In the genomic region with DNA sequence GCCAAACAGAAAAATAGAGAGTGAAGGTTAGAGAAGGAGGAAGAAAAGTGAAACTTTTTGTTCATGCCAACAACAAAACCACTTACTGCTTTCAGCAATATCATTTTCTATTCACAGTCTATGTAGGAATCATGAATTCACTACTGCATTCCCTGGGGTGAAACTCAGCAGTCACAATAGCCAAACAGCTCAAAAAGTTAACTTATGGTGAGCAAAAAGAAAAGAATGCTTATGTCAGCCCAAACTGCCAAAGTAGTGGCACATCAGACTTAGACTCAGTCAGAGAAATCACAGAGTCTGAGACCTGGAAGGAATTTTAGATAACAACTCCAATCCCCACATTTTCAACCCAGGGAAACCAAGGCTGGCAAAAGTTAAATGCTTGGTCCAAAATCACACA, we compare ENCODE assay signal across 21 cellular contexts.
DNase-seq lines count a peak whose midpoint lies in the region; TF ChIP-seq lines count a peak whose summit lies in the region.
"Had no signal": no experiment of that assay in that cellular context is flagged by ENCODE, and none has a peak within 500 bp of the region (broad histone marks: within the 10 kb centered on the region; RNA-seq: fewer than 3 reads in every experiment).

No MANE protein-coding gene starts in this region.

- no peaks in the 10 kb centered on the region for H3F3A ChIP-seq in Loucy (ENCODE audit: low read depth)

- H3K27me3 ChIP-seq in Loucy (ENCODE audit: insufficient read depth, low read length, poor library complexity, severe bottlenecking) = no peaks in the 10 kb centered on the region
- H3K27me3 ChIP-seq: heart right ventricle had no signal

- peaks cover 11% of the 10 kb centered on the region for H3K4me1 ChIP-seq in Loucy (ENCODE audit: insufficient read depth, low read length, poor library complexity, severe bottlenecking)
- H3K4me1 ChIP-seq: heart right ventricle had no signal

- H3K9me3 ChIP-seq in Loucy (ENCODE audit: insufficient read depth, low read depth, low read length) = peaks cover 8% of the 10 kb centered on the region

- in situ Hi-C loops in astrocyte of the spinal cord (cut with HindIII; ENCODE audit: low sequenced_read_pairs) (no loop called here), G401 (cut with HindIII; ENCODE audit: low sequenced_read_pairs) (no loop called here)

- TF ChIP-seq CTCF in AG10803 (conservative IDR thresholded peaks at IDR 0.05; ENCODE audit: low read length) (no peak), Loucy (conservative IDR thresholded peaks at IDR 0.05; ENCODE audit: low read length) (no peak), astrocyte of the spinal cord (IDR thresholded peaks at IDR 0.05; ENCODE audit: low read depth, low read length) (no peak), GM10266 (IDR thresholded peaks at IDR 0.05; ENCODE audit: control insufficient read depth, insufficient read depth, low read depth, missing control alignments) (no peak)

- H3K4me2 ChIP-seq in Loucy (ENCODE audit: low read depth, low read length, poor library complexity, severe bottlenecking) = no peak overlapping the region
- H3K4me2 ChIP-seq: PC-9 had no signal

- H3K4me3 ChIP-seq in AG10803 (ENCODE audit: low read length) (no peak overlapping the region), Loucy (ENCODE audit: low read length, poor library complexity, severe bottlenecking) (no peak overlapping the region), astrocyte of the spinal cord (ENCODE audit: low read depth, low read length) (no peak overlapping the region)
- H3K4me3 ChIP-seq: heart right ventricle, PC-9 had no signal

- peak overlapping the region; percentile 0; the same call in 1 of the 2 replicates for H2AFZ ChIP-seq in Loucy (ENCODE audit: low read length)
- H2AFZ ChIP-seq: PC-9 had no signal

- H3K79me2 ChIP-seq in Loucy (ENCODE audit: insufficient read depth, low read length) = no peaks in the 10 kb centered on the region

- no peaks in the 10 kb centered on the region for H3K9me2 ChIP-seq in Loucy (replicated peaks; ENCODE audit: low read depth, low read length)

- H3K36me3 ChIP-seq in Loucy (ENCODE audit: insufficient read depth, low read length) = no peaks in the 10 kb centered on the region
- H3K36me3 ChIP-seq: heart right ventricle had no signal

- H3K9ac ChIP-seq in Loucy (ENCODE audit: low read depth, low read length, poor library complexity, severe bottlenecking) = no peak overlapping the region

- peak; percentile 41 for DNase-seq in AG10803 (ENCODE audit: low read depth)
- peak; percentile 58 for DNase-seq in astrocyte of the spinal cord (ENCODE audit: low read depth, low spot score)
- DNase-seq in kidney tubule cell (ENCODE audit: low spot score) = peak; percentile 12
- no peak for DNase-seq in GM10266 (ENCODE audit: extremely low spot score)
- DNase-seq in islet precursor cell = no peak
- DNase-seq in cerebellar nuclear complex (lab: John Stamatoyannopoulos, UW) = no peak
- DNase-seq in G401 (ENCODE audit: low spot score) = no peak
- DNase-seq: activated CD4-positive, alpha-beta T cell treated with anti-CD3 and anti-CD28 coated beads for 4 hours; activated naive CD4-positive, alpha-beta T cell treated with anti-CD3 and anti-CD28 coated beads for 36 hours; activated T-cell treated with anti-CD3 and anti-CD28 coated beads, Interleukin-2, amount 50 U/mL, for 4 hours; anterior cingulate cortex; DMS 273 treated with DMSO at 0.1 percent for 48 hours; heart right ventricle; left ventricle myocardium superior; NCI-H1105 treated with DMSO at 0.1 percent for 48 hours; NCI-H2107; nephron progenitor cell; PC-9; posterior cingulate gyrus; SHP77 treated with DMSO at 0.1 percent for 48 hours had no signal

- no peaks in the 10 kb centered on the region for H4K20me1 ChIP-seq in Loucy (ENCODE audit: insufficient read depth, low read length, poor library complexity, severe bottlenecking)

Comparison
In these comparisons a context has a peak if more than half of its experiments do, and no peak if none do; other contexts are left out.
1. DNase-seq: peak in AG10803 (single experiment), astrocyte of the spinal cord (single experiment) and kidney tubule cell (single experiment); none in GM10266 (single experiment), islet precursor cell (single experiment), cerebellar nuclear complex (0 of 2) and G401 (single experiment).